7 cellular contexts compared by ENCODE assay signal in genomic region chr11:123560001-123560400, GRCh38.
DNase-seq lines count a peak whose midpoint lies in the region; ATAC-seq, FAIRE-seq and TF ChIP-seq lines count a peak whose summit lies in the region.

No MANE protein-coding gene starts in this region.

- WGBS in heart right ventricle, 2 donors: 13% methylated on average over 23 of the region's 23 CpGs

- H3K27ac ChIP-seq in HUES48 (ENCODE audit: low read depth, low read length) (no peak overlapping the region), heart right ventricle (peak overlapping the region in 7 of 10 donors; percentile 11 to 68 (median 32))

- peaks cover 31% of the 10 kb centered on the region for H3K4me1 Mint-ChIP-seq in activated T-helper 2 cell treated with anti-CD3 and anti-CD28 coated beads, Interferon-gamma antibody, Interleukin-2, Interleukin-4, amounts not matched to agents 10 μg/mL and 5 μg/mL and 100 μg/mL, durations not matched to agents 14 hours and 24 hours and 36 hours (ENCODE audit: low read depth)

- no peak overlapping the region for H3K9ac ChIP-seq in HUES48 (ENCODE audit: low read depth, low read length)

- no peak for TF ChIP-seq CTCF in heart right ventricle (IDR thresholded peaks at IDR 0.05)

- H3K36me3 Mint-ChIP-seq in activated T-helper 2 cell treated with anti-CD3 and anti-CD28 coated beads, Interferon-gamma antibody, Interleukin-2, Interleukin-4, amounts not matched to agents 10 μg/mL and 5 μg/mL and 100 μg/mL, durations not matched to agents 14 hours and 24 hours and 36 hours (ENCODE audit: low read depth): peaks cover 31% of the 10 kb centered on the region

- H3K9me3 ChIP-seq in HUES48 (ENCODE audit: control insufficient read depth, insufficient read depth, low read length) (no peaks in the 10 kb centered on the region), heart right ventricle (no peaks in the 10 kb centered on the region)

- peaks cover 30% of the 10 kb centered on the region for H3K4me1 ChIP-seq in HUES48 (ENCODE audit: control insufficient read depth, insufficient read depth, low read length)
- H3K4me1 ChIP-seq in heart right ventricle: peaks cover 13 to 56% (median 25%) of the 10 kb centered on the region in 9 donors

- no peaks in the 10 kb centered on the region for H3K36me3 ChIP-seq in HUES48 (ENCODE audit: control insufficient read depth, insufficient read depth, low read length)
- no peaks in the 10 kb centered on the region for H3K36me3 ChIP-seq in heart right ventricle

- H3K4me3 Mint-ChIP-seq in activated T-helper 2 cell treated with anti-CD3 and anti-CD28 coated beads, Interferon-gamma antibody, Interleukin-2, Interleukin-4, amounts not matched to agents 10 μg/mL and 5 μg/mL and 100 μg/mL, durations not matched to agents 14 hours and 24 hours and 36 hours (ENCODE audit: low read depth): peak overlapping the region; percentile 74

- peak; percentile 40; the same call in 1 of the 2 replicates for TF ChIP-seq POLR2A in GM12891 (IDR thresholded peaks at IDR 0.05; ENCODE audit: low read depth, low read length)

- intact Hi-C loops in activated T-helper 2 cell treated with anti-CD3 and anti-CD28 coated beads, Interferon-gamma antibody, Interleukin-2, Interleukin-4, amounts not matched to agents 10 μg/mL and 5 μg/mL and 100 μg/mL, durations not matched to agents 14 hours and 24 hours and 36 hours (cut with micrococcal nuclease): no loop called here
- intact Hi-C loops in heart right ventricle (cut with DNase I): loop anchor here in 1 of 10 donors (5.0 kb wide), 1 partner anchor 48 kb away; no protein-coding TSS in a partner anchor

- H3K9me3 Mint-ChIP-seq in activated T-helper 2 cell treated with anti-CD3 and anti-CD28 coated beads, Interferon-gamma antibody, Interleukin-2, Interleukin-4, amounts not matched to agents 10 μg/mL and 5 μg/mL and 100 μg/mL, durations not matched to agents 14 hours and 24 hours and 36 hours: no peaks in the 10 kb centered on the region

- DNase-seq in GM12891 (ENCODE audit: insufficient read length, low spot score): no peak
- DNase-seq in activated T-helper 2 cell treated with anti-CD3 and anti-CD28 coated beads, Interferon-gamma antibody, Interleukin-2, Interleukin-4, amounts not matched to agents 10 μg/mL and 5 μg/mL and 100 μg/mL, durations not matched to agents 14 hours and 24 hours and 36 hours (ENCODE audit: low spot score): peak; percentile 33
- DNase-seq in heart right ventricle: peak; percentile 57 to 64
- DNase-seq in pons (ENCODE audit: low spot score): peak; percentile 61
- DNase-seq in effector CD8-positive, alpha-beta T cell (lab: John Stamatoyannopoulos, UW): no peak

- H3K4me3 ChIP-seq in HUES48 (ENCODE audit: low read depth, low read length) (peak overlapping the region; percentile 34; the same call in 1 of the 2 replicates), heart right ventricle (peak overlapping the region in 9 of 10 donors; percentile 10 to 48 (median 44))

- H3K27me3 ChIP-seq in HUES48 (ENCODE audit: control insufficient read depth, insufficient read depth, low read length) (no peaks in the 10 kb centered on the region), heart right ventricle (no peaks in the 10 kb centered on the region)

- H3K27ac Mint-ChIP-seq in activated T-helper 2 cell treated with anti-CD3 and anti-CD28 coated beads, Interferon-gamma antibody, Interleukin-2, Interleukin-4, amounts not matched to agents 10 μg/mL and 5 μg/mL and 100 μg/mL, durations not matched to agents 14 hours and 24 hours and 36 hours: peak overlapping the region; percentile 77

- peak; percentile 70 to 84 (median 78) for ATAC-seq in heart right ventricle
- no peak for ATAC-seq in GM21367 (IDR thresholded peaks at IDR 0.05; ENCODE audit: unreplicated experiment)

- H3K27me3 Mint-ChIP-seq in activated T-helper 2 cell treated with anti-CD3 and anti-CD28 coated beads, Interferon-gamma antibody, Interleukin-2, Interleukin-4, amounts not matched to agents 10 μg/mL and 5 μg/mL and 100 μg/mL, durations not matched to agents 14 hours and 24 hours and 36 hours (ENCODE audit: low read depth): no peaks in the 10 kb centered on the region

- FAIRE-seq in GM12891 (lab: Jason Lieb, UNC): peak; percentile 98

TF ChIP-seq in GM12891, 5 proteins besides CTCF, POLR2A, EP300 and RAD21:
- TF ChIP-seq SPI1 (IDR thresholded peaks at IDR 0.05; ENCODE audit: low read depth, low read length): no peak
- no peak for TF ChIP-seq PAX5 (IDR thresholded peaks at IDR 0.05; ENCODE audit: insufficient read depth, low read length, severe bottlenecking)
- peak; percentile 8; the same call in 1 of the 2 replicates for TF ChIP-seq TAF1 (IDR thresholded peaks at IDR 0.05; ENCODE audit: low read depth, low read length)
- TF ChIP-seq POU2F2 (IDR thresholded peaks at IDR 0.05; ENCODE audit: low read depth, low read length): no peak
- no peak for TF ChIP-seq POLR2AphosphoS5 (IDR thresholded peaks at IDR 0.05; ENCODE audit: low read depth, low read length)

Comparison
In these comparisons a context has a peak if more than half of its experiments do, and no peak if none do; other contexts are left out.
1. DNase-seq: peak in activated T-helper 2 cell treated with anti-CD3 and anti-CD28 coated beads, Interferon-gamma antibody, Interleukin-2, Interleukin-4, amounts not matched to agents 10 μg/mL and 5 μg/mL and 100 μg/mL, durations not matched to agents 14 hours and 24 hours and 36 hours (single experiment), heart right ventricle (2 of 2) and pons (single experiment); none in GM12891 (single experiment) and effector CD8-positive, alpha-beta T cell (single experiment).